1 cellular context compared by ENCODE assay signal in the genomic region with DNA sequence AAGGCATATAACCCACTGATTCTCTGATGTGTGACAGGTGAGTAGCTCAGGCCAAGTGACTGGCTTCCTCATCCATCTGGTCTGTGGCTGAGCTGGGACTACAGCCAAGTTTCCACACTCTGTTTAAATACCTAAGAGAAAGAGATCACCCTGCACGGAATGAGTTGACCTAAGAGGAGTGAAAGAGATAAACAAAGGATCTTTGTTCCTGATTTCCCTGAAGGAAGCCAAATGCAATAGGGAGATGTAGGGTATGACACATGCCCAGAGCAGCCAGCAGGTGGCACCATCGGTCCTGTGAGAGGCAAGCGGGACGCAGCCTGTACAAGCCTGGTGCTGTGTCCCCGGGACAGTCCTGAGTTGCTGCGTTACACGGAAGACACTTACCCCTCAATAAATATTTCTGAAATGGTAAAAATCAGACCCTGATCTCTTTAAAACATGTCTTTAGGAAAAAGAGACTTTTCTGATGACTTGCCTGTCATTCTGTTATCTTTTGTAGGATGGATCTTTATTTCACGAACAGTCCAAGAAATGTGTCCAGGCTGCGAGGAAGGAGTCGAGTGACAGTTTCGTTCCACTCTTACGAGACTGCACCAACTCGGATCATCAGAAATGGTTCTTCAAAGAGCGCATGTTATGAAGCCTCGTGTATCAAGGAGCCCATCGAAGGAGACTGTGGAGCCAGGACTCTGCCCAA.
TF ChIP-seq lines count a peak whose summit lies in the region.

No MANE protein-coding gene starts in this region.

TF ChIP-seq in K562, 482 proteins besides CTCF, POLR2A, EP300 and RAD21 (continued from another document and continues in another):
- TF ChIP-seq, protein P1, sequence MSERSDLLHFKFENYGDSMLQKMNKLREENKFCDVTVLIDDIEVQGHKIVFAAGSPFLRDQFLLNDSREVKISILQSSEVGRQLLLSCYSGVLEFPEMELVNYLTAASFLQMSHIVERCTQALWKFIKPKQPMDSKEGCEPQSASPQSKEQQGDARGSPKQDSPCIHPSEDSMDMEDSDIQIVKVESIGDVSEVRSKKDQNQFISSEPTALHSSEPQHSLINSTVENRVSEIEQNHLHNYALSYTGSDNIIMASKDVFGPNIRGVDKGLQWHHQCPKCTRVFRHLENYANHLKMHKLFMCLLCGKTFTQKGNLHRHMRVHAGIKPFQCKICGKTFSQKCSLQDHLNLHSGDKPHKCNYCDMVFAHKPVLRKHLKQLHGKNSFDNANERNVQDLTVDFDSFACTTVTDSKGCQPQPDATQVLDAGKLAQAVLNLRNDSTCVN (CRISPR knock-in tag; IDR thresholded peaks at IDR 0.05), result no peak
- no peak for TF ChIP-seq CREB1 (IDR thresholded peaks at IDR 0.05)
- no peak for TF ChIP-seq CREB1 (CRISPR knock-in tag; IDR thresholded peaks at IDR 0.05)
- TF ChIP-seq ETV5 (CRISPR knock-in tag; IDR thresholded peaks at IDR 0.05; ENCODE audit: low read depth), result 0 out of 2 replicates have a peak, but pooled peaks have one; percentile 18
- TF ChIP-seq RAD51 (IDR thresholded peaks at IDR 0.05; ENCODE audit: borderline replicate concordance, low read depth), result no peak
- no peak for TF ChIP-seq OTX1 (CRISPR knock-in tag; IDR thresholded peaks at IDR 0.05)
- TF ChIP-seq HDAC2 (IDR thresholded peaks at IDR 0.05), result 0 out of 2 replicates have a peak, but pooled peaks have one; percentile 73
- TF ChIP-seq HDAC3 (IDR thresholded peaks at IDR 0.05; ENCODE audit: borderline replicate concordance, partially characterized antibody), result no peak
- 0 out of 2 replicates have a peak, but pooled peaks have one; percentile 68 for TF ChIP-seq HDGF (IDR thresholded peaks at IDR 0.05)
- no peak for TF ChIP-seq MED1 (CRISPR knock-in tag; IDR thresholded peaks at IDR 0.05; ENCODE audit: borderline replicate concordance)
- TF ChIP-seq TRIM24 (IDR thresholded peaks at IDR 0.05), result no peak
- TF ChIP-seq, protein P2, sequence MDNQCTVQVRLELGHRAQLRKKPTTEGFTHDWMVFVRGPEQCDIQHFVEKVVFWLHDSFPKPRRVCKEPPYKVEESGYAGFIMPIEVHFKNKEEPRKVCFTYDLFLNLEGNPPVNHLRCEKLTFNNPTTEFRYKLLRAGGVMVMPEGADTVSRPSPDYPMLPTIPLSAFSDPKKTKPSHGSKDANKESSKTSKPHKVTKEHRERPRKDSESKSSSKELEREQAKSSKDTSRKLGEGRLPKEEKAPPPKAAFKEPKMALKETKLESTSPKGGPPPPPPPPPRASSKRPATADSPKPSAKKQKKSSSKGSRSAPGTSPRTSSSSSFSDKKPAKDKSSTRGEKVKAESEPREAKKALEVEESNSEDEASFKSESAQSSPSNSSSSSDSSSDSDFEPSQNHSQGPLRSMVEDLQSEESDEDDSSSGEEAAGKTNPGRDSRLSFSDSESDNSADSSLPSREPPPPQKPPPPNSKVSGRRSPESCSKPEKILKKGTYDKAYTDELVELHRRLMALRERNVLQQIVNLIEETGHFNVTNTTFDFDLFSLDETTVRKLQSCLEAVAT (IDR thresholded peaks at IDR 0.05), result 0 out of 4 replicates have a peak, but pooled peaks of 1 of the 2 experiments have one; percentile 23
- TF ChIP-seq, protein P3, sequence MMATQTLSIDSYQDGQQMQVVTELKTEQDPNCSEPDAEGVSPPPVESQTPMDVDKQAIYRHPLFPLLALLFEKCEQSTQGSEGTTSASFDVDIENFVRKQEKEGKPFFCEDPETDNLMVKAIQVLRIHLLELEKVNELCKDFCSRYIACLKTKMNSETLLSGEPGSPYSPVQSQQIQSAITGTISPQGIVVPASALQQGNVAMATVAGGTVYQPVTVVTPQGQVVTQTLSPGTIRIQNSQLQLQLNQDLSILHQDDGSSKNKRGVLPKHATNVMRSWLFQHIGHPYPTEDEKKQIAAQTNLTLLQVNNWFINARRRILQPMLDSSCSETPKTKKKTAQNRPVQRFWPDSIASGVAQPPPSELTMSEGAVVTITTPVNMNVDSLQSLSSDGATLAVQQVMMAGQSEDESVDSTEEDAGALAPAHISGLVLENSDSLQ (IDR thresholded peaks at IDR 0.05), result peak; percentile 40
- TF ChIP-seq HIVEP1 (CRISPR knock-in tag; IDR thresholded peaks at IDR 0.05), result no peak
- no peak for TF ChIP-seq GTF2E2 (tag; IDR thresholded peaks at IDR 0.05)
- TF ChIP-seq MAFG (tag; conservative IDR thresholded peaks at IDR 0.05), result no peak
- TF ChIP-seq IFI16 (CRISPR knock-in tag; IDR thresholded peaks at IDR 0.05), result no peak
- no peak for TF ChIP-seq NELFE (IDR thresholded peaks at IDR 0.05; ENCODE audit: insufficient read depth, insufficient read length)
- TF ChIP-seq ZNF347 (CRISPR knock-in tag; IDR thresholded peaks at IDR 0.05; ENCODE audit: low read depth), result no peak
- no peak for TF ChIP-seq ILK (tag; IDR thresholded peaks at IDR 0.05; ENCODE audit: borderline replicate concordance, low read depth)
- no peak for TF ChIP-seq SRSF9 (IDR thresholded peaks at IDR 0.05; ENCODE audit: borderline replicate concordance, low read depth, low read length)
- no peak for TF ChIP-seq RBM15 (IDR thresholded peaks at IDR 0.05; ENCODE audit: insufficient read depth, low read length)
- no peak for TF ChIP-seq ZNF785 (CRISPR knock-in tag; IDR thresholded peaks at IDR 0.05)
- TF ChIP-seq, protein P4, sequence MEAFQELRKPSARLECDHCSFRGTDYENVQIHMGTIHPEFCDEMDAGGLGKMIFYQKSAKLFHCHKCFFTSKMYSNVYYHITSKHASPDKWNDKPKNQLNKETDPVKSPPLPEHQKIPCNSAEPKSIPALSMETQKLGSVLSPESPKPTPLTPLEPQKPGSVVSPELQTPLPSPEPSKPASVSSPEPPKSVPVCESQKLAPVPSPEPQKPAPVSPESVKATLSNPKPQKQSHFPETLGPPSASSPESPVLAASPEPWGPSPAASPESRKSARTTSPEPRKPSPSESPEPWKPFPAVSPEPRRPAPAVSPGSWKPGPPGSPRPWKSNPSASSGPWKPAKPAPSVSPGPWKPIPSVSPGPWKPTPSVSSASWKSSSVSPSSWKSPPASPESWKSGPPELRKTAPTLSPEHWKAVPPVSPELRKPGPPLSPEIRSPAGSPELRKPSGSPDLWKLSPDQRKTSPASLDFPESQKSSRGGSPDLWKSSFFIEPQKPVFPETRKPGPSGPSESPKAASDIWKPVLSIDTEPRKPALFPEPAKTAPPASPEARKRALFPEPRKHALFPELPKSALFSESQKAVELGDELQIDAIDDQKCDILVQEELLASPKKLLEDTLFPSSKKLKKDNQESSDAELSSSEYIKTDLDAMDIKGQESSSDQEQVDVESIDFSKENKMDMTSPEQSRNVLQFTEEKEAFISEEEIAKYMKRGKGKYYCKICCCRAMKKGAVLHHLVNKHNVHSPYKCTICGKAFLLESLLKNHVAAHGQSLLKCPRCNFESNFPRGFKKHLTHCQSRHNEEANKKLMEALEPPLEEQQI (IDR thresholded peaks at IDR 0.05), result no peak
- no peak for TF ChIP-seq SIX5 (IDR thresholded peaks at IDR 0.05; ENCODE audit: borderline replicate concordance in 1 of 2, insufficient read depth in 1 of 2, low read depth in 1 of 2, low read length in 2 of 2)
- TF ChIP-seq, protein P5, sequence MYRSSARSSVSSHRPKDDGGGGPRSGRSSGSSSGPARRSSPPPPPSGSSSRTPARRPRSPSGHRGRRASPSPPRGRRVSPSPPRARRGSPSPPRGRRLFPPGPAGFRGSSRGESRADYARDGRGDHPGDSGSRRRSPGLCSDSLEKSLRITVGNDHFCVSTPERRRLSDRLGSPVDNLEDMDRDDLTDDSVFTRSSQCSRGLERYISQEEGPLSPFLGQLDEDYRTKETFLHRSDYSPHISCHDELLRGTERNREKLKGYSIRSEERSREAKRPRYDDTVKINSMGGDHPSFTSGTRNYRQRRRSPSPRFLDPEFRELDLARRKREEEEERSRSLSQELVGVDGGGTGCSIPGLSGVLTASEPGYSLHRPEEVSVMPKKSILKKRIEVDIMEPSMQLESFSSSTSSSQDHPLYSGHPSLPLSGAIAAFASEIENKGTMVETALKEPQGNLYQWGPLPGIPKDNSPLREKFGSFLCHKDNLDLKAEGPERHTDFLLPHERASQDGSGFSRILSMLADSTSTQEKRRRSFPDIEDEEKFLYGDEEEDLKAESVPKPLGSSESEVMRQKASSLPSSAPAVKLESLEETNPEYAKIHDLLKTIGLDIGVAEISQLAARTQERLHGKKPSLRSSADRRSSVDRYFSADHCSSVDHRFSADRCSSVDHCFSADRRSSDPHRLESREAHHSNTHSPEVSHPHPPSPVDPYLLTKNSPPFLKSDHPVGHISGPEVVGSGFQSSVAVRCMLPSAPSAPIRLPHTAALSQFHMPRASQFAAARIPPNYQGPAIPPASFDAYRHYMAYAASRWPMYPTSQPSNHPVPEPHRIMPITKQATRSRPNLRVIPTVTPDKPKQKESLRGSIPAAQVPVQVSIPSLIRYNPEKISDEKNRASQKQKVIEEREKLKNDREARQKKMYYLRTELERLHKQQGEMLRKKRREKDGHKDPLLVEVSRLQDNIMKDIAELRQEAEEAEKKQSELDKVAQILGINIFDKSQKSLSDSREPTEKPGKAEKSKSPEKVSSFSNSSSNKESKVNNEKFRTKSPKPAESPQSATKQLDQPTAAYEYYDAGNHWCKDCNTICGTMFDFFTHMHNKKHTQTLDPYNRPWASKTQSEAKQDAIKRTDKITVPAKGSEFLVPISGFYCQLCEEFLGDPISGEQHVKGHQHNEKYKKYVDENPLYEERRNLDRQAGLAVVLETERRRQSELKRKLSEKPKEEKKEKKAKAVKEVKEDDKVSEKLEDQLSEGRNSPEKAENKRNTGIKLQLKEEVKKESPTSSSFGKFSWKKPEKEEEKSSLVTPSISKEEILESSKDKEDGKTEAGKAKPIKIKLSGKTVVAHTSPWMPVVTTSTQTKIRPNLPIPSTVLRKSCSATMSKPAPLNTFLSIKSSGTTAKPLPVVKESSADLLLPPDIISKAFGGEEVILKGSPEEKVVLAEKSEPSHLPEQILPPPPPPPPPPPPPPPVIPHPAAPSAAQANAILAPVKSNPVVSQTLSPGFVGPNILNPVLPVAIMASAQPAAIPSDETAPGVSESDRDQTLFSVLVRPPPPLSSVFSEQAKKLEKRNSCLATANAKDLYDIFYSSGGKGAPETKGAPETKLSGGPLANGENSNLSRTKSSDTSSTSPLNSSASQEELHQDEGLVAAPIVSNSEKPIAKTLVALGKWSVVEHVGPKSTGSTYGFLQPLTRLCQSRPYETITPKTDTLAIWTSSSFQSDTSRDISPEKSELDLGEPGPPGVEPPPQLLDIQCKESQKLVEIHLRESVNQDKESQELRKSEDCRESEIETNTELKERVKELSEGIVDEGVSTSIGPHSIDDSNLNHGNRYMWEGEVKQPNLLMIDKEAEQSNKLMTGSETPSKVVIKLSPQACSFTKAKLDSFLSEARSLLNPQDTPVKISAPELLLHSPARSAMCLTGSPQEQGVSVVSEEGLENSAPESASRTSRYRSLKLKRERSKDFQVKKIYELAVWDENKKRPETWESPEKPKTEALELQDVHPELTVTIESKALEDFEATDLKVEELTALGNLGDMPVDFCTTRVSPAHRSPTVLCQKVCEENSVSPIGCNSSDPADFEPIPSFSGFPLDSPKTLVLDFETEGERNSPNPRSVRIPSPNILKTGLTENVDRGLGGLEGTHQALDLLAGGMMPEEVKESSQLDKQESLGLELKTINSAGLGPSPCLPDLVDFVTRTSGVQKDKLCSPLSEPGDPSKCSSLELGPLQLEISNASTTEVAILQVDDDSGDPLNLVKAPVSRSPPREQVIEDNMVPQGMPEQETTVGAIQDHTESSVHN (IDR thresholded peaks at IDR 0.05; ENCODE audit: borderline replicate concordance in 1 of 2, low read depth in 1 of 2), result no peak; a peak in 1 of 4 replicates
- TF ChIP-seq, protein P6, sequence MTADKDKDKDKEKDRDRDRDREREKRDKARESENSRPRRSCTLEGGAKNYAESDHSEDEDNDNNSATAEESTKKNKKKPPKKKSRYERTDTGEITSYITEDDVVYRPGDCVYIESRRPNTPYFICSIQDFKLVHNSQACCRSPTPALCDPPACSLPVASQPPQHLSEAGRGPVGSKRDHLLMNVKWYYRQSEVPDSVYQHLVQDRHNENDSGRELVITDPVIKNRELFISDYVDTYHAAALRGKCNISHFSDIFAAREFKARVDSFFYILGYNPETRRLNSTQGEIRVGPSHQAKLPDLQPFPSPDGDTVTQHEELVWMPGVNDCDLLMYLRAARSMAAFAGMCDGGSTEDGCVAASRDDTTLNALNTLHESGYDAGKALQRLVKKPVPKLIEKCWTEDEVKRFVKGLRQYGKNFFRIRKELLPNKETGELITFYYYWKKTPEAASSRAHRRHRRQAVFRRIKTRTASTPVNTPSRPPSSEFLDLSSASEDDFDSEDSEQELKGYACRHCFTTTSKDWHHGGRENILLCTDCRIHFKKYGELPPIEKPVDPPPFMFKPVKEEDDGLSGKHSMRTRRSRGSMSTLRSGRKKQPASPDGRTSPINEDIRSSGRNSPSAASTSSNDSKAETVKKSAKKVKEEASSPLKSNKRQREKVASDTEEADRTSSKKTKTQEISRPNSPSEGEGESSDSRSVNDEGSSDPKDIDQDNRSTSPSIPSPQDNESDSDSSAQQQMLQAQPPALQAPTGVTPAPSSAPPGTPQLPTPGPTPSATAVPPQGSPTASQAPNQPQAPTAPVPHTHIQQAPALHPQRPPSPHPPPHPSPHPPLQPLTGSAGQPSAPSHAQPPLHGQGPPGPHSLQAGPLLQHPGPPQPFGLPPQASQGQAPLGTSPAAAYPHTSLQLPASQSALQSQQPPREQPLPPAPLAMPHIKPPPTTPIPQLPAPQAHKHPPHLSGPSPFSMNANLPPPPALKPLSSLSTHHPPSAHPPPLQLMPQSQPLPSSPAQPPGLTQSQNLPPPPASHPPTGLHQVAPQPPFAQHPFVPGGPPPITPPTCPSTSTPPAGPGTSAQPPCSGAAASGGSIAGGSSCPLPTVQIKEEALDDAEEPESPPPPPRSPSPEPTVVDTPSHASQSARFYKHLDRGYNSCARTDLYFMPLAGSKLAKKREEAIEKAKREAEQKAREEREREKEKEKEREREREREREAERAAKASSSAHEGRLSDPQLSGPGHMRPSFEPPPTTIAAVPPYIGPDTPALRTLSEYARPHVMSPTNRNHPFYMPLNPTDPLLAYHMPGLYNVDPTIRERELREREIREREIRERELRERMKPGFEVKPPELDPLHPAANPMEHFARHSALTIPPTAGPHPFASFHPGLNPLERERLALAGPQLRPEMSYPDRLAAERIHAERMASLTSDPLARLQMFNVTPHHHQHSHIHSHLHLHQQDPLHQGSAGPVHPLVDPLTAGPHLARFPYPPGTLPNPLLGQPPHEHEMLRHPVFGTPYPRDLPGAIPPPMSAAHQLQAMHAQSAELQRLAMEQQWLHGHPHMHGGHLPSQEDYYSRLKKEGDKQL (CRISPR knock-in tag; IDR thresholded peaks at IDR 0.05; ENCODE audit: borderline replicate concordance), result no peak
- no peak for TF ChIP-seq SIN3A (IDR thresholded peaks at IDR 0.05; ENCODE audit: borderline replicate concordance in 2 of 2, control insufficient read depth in 1 of 2, low read depth in 2 of 2, low read length in 2 of 2)
